In genomic region chr16:88662222-88662842, GRCh38 we compare ENCODE assay signal across 9 cellular contexts. TPM values are rescaled to one million over a fixed set of nuclear protein-coding genes. Genes with fewer than 3 reads are reported as not detected.
DNase-seq lines count a peak whose midpoint lies in the region; ATAC-seq and TF ChIP-seq lines count a peak whose summit lies in the region.
"Had no signal": no experiment of that assay in that cellular context is flagged by ENCODE, and none has a peak within 500 bp of the region (broad histone marks: within the 10 kb centered on the region; RNA-seq: fewer than 3 reads in every experiment).

No MANE protein-coding gene starts in this region.

- peak overlapping the region; percentile 91 for H3K4me3 Mint-ChIP-seq in activated CD4-positive, alpha-beta memory T cell treated with anti-CD3 and anti-CD28 coated beads, Interleukin-2, amount 10 ng/mL, durations not matched to agents 7 days and 5 days
- H3K4me3 Mint-ChIP-seq in stimulated activated effector memory CD8-positive, alpha-beta T cell treated with anti-CD3 and anti-CD28 coated beads, Interleukin-12 subunit alpha, Interleukin-12 subunit beta, amount 100 ng/mL, for 72 hours = peak overlapping the region; percentile 92

- H3K27me3 ChIP-seq in hepatocyte = no peaks in the 10 kb centered on the region

- CTCF ChIA-PET in AG04449 (lab: Yijun Ruan, JAX) = interaction anchor here (1.2 to 1.4 kb wide), 2 partner anchors 11 to 196 kb away, joined by 3 read pairs; no protein-coding TSS in a partner anchor
- CTCF ChIA-PET in activated CD4-positive, alpha-beta memory T cell treated with anti-CD3 and anti-CD28 coated beads, Interleukin-2, amount 10 ng/mL, durations not matched to agents 7 days and 5 days (lab: Charles Lee) = interaction anchor here (1.0 kb wide), 1 partner anchor 9 kb away, joined by 4 read pairs; no protein-coding TSS in a partner anchor

- H2AFZ ChIP-seq in hepatocyte = peak overlapping the region; percentile 30

- in situ Hi-C loops in KBM-7 (cut with MboI; ENCODE audit: low pct_unique_long_range_greater_than_20kb, low sequenced_read_pairs) = no loop called here

- H3K36me3 Mint-ChIP-seq in activated CD4-positive, alpha-beta memory T cell treated with anti-CD3 and anti-CD28 coated beads, Interleukin-2, amount 10 ng/mL, durations not matched to agents 7 days and 5 days (ENCODE audit: low read depth) = peaks cover 19% of the 10 kb centered on the region
- peaks cover 47% of the 10 kb centered on the region for H3K36me3 Mint-ChIP-seq in stimulated activated effector memory CD8-positive, alpha-beta T cell treated with anti-CD3 and anti-CD28 coated beads, Interleukin-12 subunit alpha, Interleukin-12 subunit beta, amount 100 ng/mL, for 72 hours

- TF ChIP-seq CTCF in AG04449 (IDR thresholded peaks at IDR 0.05; ENCODE audit: insufficient read depth, low read length, missing control alignments) (no peak), hepatocyte (IDR thresholded peaks at IDR 0.05; ENCODE audit: poor library complexity) (no peak)

- H3K36me3 ChIP-seq in hepatocyte (replicated peaks; ENCODE audit: insufficient read depth, low read depth) = no peaks in the 10 kb centered on the region

- H3K9me3 ChIP-seq in hepatocyte (ENCODE audit: low read depth) = no peaks in the 10 kb centered on the region

- peak overlapping the region; percentile 98 for H3K4me3 ChIP-seq in AG04449 (ENCODE audit: low read depth, low read length)
- H3K4me3 ChIP-seq in hepatocyte = peak overlapping the region; percentile 60

- H3K9me3 Mint-ChIP-seq in activated CD4-positive, alpha-beta memory T cell treated with anti-CD3 and anti-CD28 coated beads, Interleukin-2, amount 10 ng/mL, durations not matched to agents 7 days and 5 days = no peaks in the 10 kb centered on the region
- H3K9me3 Mint-ChIP-seq in stimulated activated effector memory CD8-positive, alpha-beta T cell treated with anti-CD3 and anti-CD28 coated beads, Interleukin-12 subunit alpha, Interleukin-12 subunit beta, amount 100 ng/mL, for 72 hours = no peaks in the 10 kb centered on the region

- peaks cover 59% of the 10 kb centered on the region for H3K79me2 ChIP-seq in hepatocyte

- no peaks in the 10 kb centered on the region for H3K27me3 Mint-ChIP-seq in activated CD4-positive, alpha-beta memory T cell treated with anti-CD3 and anti-CD28 coated beads, Interleukin-2, amount 10 ng/mL, durations not matched to agents 7 days and 5 days

- peaks cover 20% of the 10 kb centered on the region for H3K4me1 ChIP-seq in hepatocyte (ENCODE audit: insufficient read depth)

- POLR2A ChIA-PET in AG04449 (lab: Yijun Ruan, JAX) = interaction anchor here (0.6 to 1.1 kb wide), 5 partner anchors 12 to 195 kb away, joined by 3 read pairs; no protein-coding TSS in a partner anchor
- POLR2A ChIA-PET in activated CD4-positive, alpha-beta memory T cell treated with anti-CD3 and anti-CD28 coated beads, Interleukin-2, amount 10 ng/mL, durations not matched to agents 7 days and 5 days (lab: Charles Lee) = interaction anchor here (0.7 to 2.5 kb wide), 10 partner anchors 10 to 150 kb away, joined by 3 to 18 read pairs (median 4); partner anchors contain the start of gene APRT

- peak; percentile 5 for ATAC-seq in GM21723 (IDR thresholded peaks at IDR 0.05; ENCODE audit: unreplicated experiment)
- ATAC-seq in stimulated activated effector memory CD8-positive, alpha-beta T cell treated with anti-CD3 and anti-CD28 coated beads, Interleukin-12 subunit alpha, Interleukin-12 subunit beta, amount 100 ng/mL, for 72 hours = peak; percentile 5

- DNase-seq in AG04449 (ENCODE audit: low read depth, low spot score) = no peak
- DNase-seq in activated CD4-positive, alpha-beta memory T cell treated with anti-CD3 and anti-CD28 coated beads, Interleukin-2, amount 10 ng/mL, durations not matched to agents 7 days and 5 days = peak; percentile 38
- peak; percentile 48 for DNase-seq in hepatocyte (ENCODE audit: low spot score)
- DNase-seq in stimulated activated effector memory CD8-positive, alpha-beta T cell treated with anti-CD3 and anti-CD28 coated beads, Interleukin-12 subunit alpha, Interleukin-12 subunit beta, amount 100 ng/mL, for 72 hours (ENCODE audit: low spot score in 2 of 2) = peak in 1 of 2 donors; percentile 73
- no peak for DNase-seq in KBM-7
- no peak for DNase-seq in posterior cingulate gyrus
- no peak for DNase-seq in NCI-H524 (lab: John Stamatoyannopoulos, UW)

- intact Hi-C loops in posterior cingulate gyrus (cut with DNase I) = no loop called here

- H3K4me2 ChIP-seq in hepatocyte = peak overlapping the region; percentile 91

- H4K20me1 ChIP-seq in hepatocyte (ENCODE audit: insufficient read depth, poor library complexity, severe bottlenecking) = peaks cover 35% of the 10 kb centered on the region

- H3K4me1 Mint-ChIP-seq in activated CD4-positive, alpha-beta memory T cell treated with anti-CD3 and anti-CD28 coated beads, Interleukin-2, amount 10 ng/mL, durations not matched to agents 7 days and 5 days = peaks cover 25% of the 10 kb centered on the region
- peaks cover 18% of the 10 kb centered on the region for H3K4me1 Mint-ChIP-seq in stimulated activated effector memory CD8-positive, alpha-beta T cell treated with anti-CD3 and anti-CD28 coated beads, Interleukin-12 subunit alpha, Interleukin-12 subunit beta, amount 100 ng/mL, for 72 hours

- peak overlapping the region; percentile 78 for H3K27ac Mint-ChIP-seq in activated CD4-positive, alpha-beta memory T cell treated with anti-CD3 and anti-CD28 coated beads, Interleukin-2, amount 10 ng/mL, durations not matched to agents 7 days and 5 days
- H3K27ac Mint-ChIP-seq in stimulated activated effector memory CD8-positive, alpha-beta T cell treated with anti-CD3 and anti-CD28 coated beads, Interleukin-12 subunit alpha, Interleukin-12 subunit beta, amount 100 ng/mL, for 72 hours = peak overlapping the region; percentile 94

- no peaks in the 10 kb centered on the region for H3K9me2 ChIP-seq in hepatocyte (replicated peaks; ENCODE audit: insufficient read depth)

- WGBS in hepatocyte (ENCODE audit: low lambda C conversion rate, missing lambda C conversion rate) = 2% methylated on average over 30 of the region's 49 CpGs

- H3K27ac ChIP-seq in hepatocyte = peak overlapping the region; percentile 84

RNA-seq across cellular contexts. Expression of gene MVD, which starts 0.6 kb away (rescaled TPM):
- total RNA-seq in activated CD4-positive, alpha-beta memory T cell treated with anti-CD3 and anti-CD28 coated beads, Interleukin-2, amount 10 ng/mL, durations not matched to agents 7 days and 5 days = 100 to 1,000 TPM; 134 to 139 TPM
- total RNA-seq in hepatocyte = 71.9 and 78.6 TPM in 2 replicates
- 142 and 152 TPM in 2 replicates for polyA plus RNA-seq in hepatocyte

RNA-seq across cellular contexts. Expression of gene CYBA, which starts 11.5 kb away (rescaled TPM):
- 100 to 1,000 TPM; 580 to 588 TPM for total RNA-seq in activated CD4-positive, alpha-beta memory T cell treated with anti-CD3 and anti-CD28 coated beads, Interleukin-2, amount 10 ng/mL, durations not matched to agents 7 days and 5 days
- 196 and 255 TPM in 2 replicates for total RNA-seq in hepatocyte
- polyA plus RNA-seq in hepatocyte = 419 and 516 TPM in 2 replicates

RNA-seq across cellular contexts. Expression of gene IL17C, which starts 24.0 kb away (rescaled TPM):
- total RNA-seq in activated CD4-positive, alpha-beta memory T cell treated with anti-CD3 and anti-CD28 coated beads, Interleukin-2, amount 10 ng/mL, durations not matched to agents 7 days and 5 days = under 1 TPM; 0.23 to 0.43 TPM
- total RNA-seq in hepatocyte = 0.40 TPM in 1 of 2 replicates, not detected in the other
- polyA plus RNA-seq in hepatocyte = 0.57 and 0.79 TPM in 2 replicates
- total RNA-seq: left cardiac atrium had no signal

RNA-seq across cellular contexts. Expression of gene SNAI3, which starts 24.0 kb away (rescaled TPM):
- 10 to 100 TPM; 16.5 to 16.6 TPM for total RNA-seq in activated CD4-positive, alpha-beta memory T cell treated with anti-CD3 and anti-CD28 coated beads, Interleukin-2, amount 10 ng/mL, durations not matched to agents 7 days and 5 days
- total RNA-seq in hepatocyte = 1.7 and 2.5 TPM in 2 replicates
- polyA plus RNA-seq in hepatocyte = 4.1 and 5.0 TPM in 2 replicates

RNA-seq across cellular contexts. Expression of gene RNF166, which starts 43.9 kb away (rescaled TPM):
- 100 to 1,000 TPM; 155 to 156 TPM for total RNA-seq in activated CD4-positive, alpha-beta memory T cell treated with anti-CD3 and anti-CD28 coated beads, Interleukin-2, amount 10 ng/mL, durations not matched to agents 7 days and 5 days
- total RNA-seq in hepatocyte = 10.1 and 14.0 TPM in 2 replicates
- polyA plus RNA-seq in hepatocyte = 14.3 and 16.8 TPM in 2 replicates

Comparison
In these comparisons a context has a peak if more than half of its experiments do, and no peak if none do; other contexts are left out.
1. DNase-seq: peak in activated CD4-positive, alpha-beta memory T cell treated with anti-CD3 and anti-CD28 coated beads, Interleukin-2, amount 10 ng/mL, durations not matched to agents 7 days and 5 days (single experiment) and hepatocyte (single experiment); none in AG04449 (single experiment), KBM-7 (single experiment), posterior cingulate gyrus (0 of 10) and NCI-H524 (0 of 2).